ENCODE assay signal across 1 cellular context in genomic region chr10:97736902-97737769, GRCh38.
TF ChIP-seq lines count a peak whose summit lies in the region.

Gene ZFYVE27 (plus strand): TSS chr10:97737128. CDS start chr10:97738478, 1,350 bp downstream.

TF ChIP-seq in K562, 482 proteins besides CTCF, POLR2A, EP300 and RAD21 (continued from another document and continues in another):
- TF ChIP-seq ZNF609 (CRISPR knock-in tag; IDR thresholded peaks at IDR 0.05; ENCODE audit: borderline replicate concordance): no peak
- no peak for TF ChIP-seq SNIP1 (IDR thresholded peaks at IDR 0.05; ENCODE audit: low read depth)
- TF ChIP-seq FUS (optimal IDR thresholded peaks at IDR 0.05; ENCODE audit: low read depth, low read length): no peak
- TF ChIP-seq USF2 (CRISPR knock-in tag; IDR thresholded peaks at IDR 0.05): no peak
- TF ChIP-seq SMAD4 (CRISPR knock-in tag; conservative IDR thresholded peaks at IDR 0.05): peak; percentile 86
- no peak for TF ChIP-seq ZBTB26 (CRISPR knock-in tag; IDR thresholded peaks at IDR 0.05)
- TF ChIP-seq ZNF695 (CRISPR knock-in tag; IDR thresholded peaks at IDR 0.05): no peak
- no peak for TF ChIP-seq SREBF2 (CRISPR knock-in tag; IDR thresholded peaks at IDR 0.05)
- no peak for TF ChIP-seq ZNF436 (CRISPR knock-in tag; IDR thresholded peaks at IDR 0.05)
- no peak for TF ChIP-seq PPARD (CRISPR knock-in tag; IDR thresholded peaks at IDR 0.05)
- no peak for TF ChIP-seq SAFB2 (IDR thresholded peaks at IDR 0.05; ENCODE audit: borderline replicate concordance, low read depth, low read length, severe bottlenecking)
- TF ChIP-seq PRDM10 (IDR thresholded peaks at IDR 0.05; ENCODE audit: partially characterized antibody): no peak
- no peak for TF ChIP-seq NEUROD1 (IDR thresholded peaks at IDR 0.05; ENCODE audit: borderline replicate concordance, low read depth, low read length, partially characterized antibody)
- TF ChIP-seq PKNOX1 (IDR thresholded peaks at IDR 0.05): no peak
- TF ChIP-seq ETS2 (tag; IDR thresholded peaks at IDR 0.05; ENCODE audit: borderline replicate concordance, poor library complexity, severe bottlenecking): no peak
- peak; percentile 81; the same call in 1 of the 2 replicates for TF ChIP-seq DMBX1 (CRISPR knock-in tag; IDR thresholded peaks at IDR 0.05; ENCODE audit: borderline replicate concordance)
- TF ChIP-seq KLF10 (CRISPR knock-in tag; IDR thresholded peaks at IDR 0.05): no peak
- TF ChIP-seq TCF3 (CRISPR knock-in tag; IDR thresholded peaks at IDR 0.05): peak; percentile 31; the same call in 1 of the 2 replicates
- no peak for TF ChIP-seq CSDE1 (IDR thresholded peaks at IDR 0.05)
- no peak for TF ChIP-seq SMARCC2 (IDR thresholded peaks at IDR 0.05; ENCODE audit: low read depth)
- no peak for TF ChIP-seq SRSF3 (IDR thresholded peaks at IDR 0.05; ENCODE audit: insufficient read depth, low read length)
- TF ChIP-seq ZNF696 (CRISPR knock-in tag; conservative IDR thresholded peaks at IDR 0.05): no peak
- TF ChIP-seq USF1 (CRISPR knock-in tag; IDR thresholded peaks at IDR 0.05): no peak
- TF ChIP-seq NELFE (IDR thresholded peaks at IDR 0.05; ENCODE audit: insufficient read depth, insufficient read length): no peak
- no peak for TF ChIP-seq NCOA4 (IDR thresholded peaks at IDR 0.05; ENCODE audit: partially characterized antibody)
- TF ChIP-seq NFE2 (IDR thresholded peaks at IDR 0.05; ENCODE audit: low read depth): no peak
- no peak for TF ChIP-seq HDAC3 (IDR thresholded peaks at IDR 0.05; ENCODE audit: borderline replicate concordance, partially characterized antibody)
- no peak for TF ChIP-seq EZH2 (IDR thresholded peaks at IDR 0.05; ENCODE audit: borderline replicate concordance, low read depth, low read length)
- no peak for TF ChIP-seq STAT5B (CRISPR knock-in tag; IDR thresholded peaks at IDR 0.05)
- no peak for TF ChIP-seq SFPQ (IDR thresholded peaks at IDR 0.05; ENCODE audit: low read depth, low read length)
- TF ChIP-seq POLR3G (IDR thresholded peaks at IDR 0.05; ENCODE audit: extremely low read depth, insufficient read length, insufficient replicate concordance): no peak
- no peak for TF ChIP-seq ZNF140 (CRISPR knock-in tag; IDR thresholded peaks at IDR 0.05)
- no peak for TF ChIP-seq CREBBP (IDR thresholded peaks at IDR 0.05; ENCODE audit: low read depth, low read length)
- no peak for TF ChIP-seq MITF (IDR thresholded peaks at IDR 0.05)
- TF ChIP-seq ZNF717 (CRISPR knock-in tag; IDR thresholded peaks at IDR 0.05): no peak
- peak; percentile 79 for TF ChIP-seq CREB1 (IDR thresholded peaks at IDR 0.05)
- peak; percentile 93 for TF ChIP-seq CREB1 (CRISPR knock-in tag; IDR thresholded peaks at IDR 0.05)
- TF ChIP-seq ZNF133 (CRISPR knock-in tag; IDR thresholded peaks at IDR 0.05): no peak
- TF ChIP-seq ZNF239 (CRISPR knock-in tag; IDR thresholded peaks at IDR 0.05): no peak
- TF ChIP-seq BCLAF1 (IDR thresholded peaks at IDR 0.05; ENCODE audit: borderline replicate concordance in 1 of 2, control insufficient read depth in 1 of 2, low read depth in 2 of 2, low read length in 1 of 2): no peak
- TF ChIP-seq ZNF584 (CRISPR knock-in tag; IDR thresholded peaks at IDR 0.05; ENCODE audit: low read depth): no peak
- no peak for TF ChIP-seq ZNF280B (CRISPR knock-in tag; IDR thresholded peaks at IDR 0.05)
- no peak for TF ChIP-seq GABPB2 (CRISPR knock-in tag; conservative IDR thresholded peaks at IDR 0.05)
- TF ChIP-seq PHB2 (IDR thresholded peaks at IDR 0.05; ENCODE audit: low read depth): no peak
